ENCODE assay signal across 23 cellular contexts in the genomic region with DNA sequence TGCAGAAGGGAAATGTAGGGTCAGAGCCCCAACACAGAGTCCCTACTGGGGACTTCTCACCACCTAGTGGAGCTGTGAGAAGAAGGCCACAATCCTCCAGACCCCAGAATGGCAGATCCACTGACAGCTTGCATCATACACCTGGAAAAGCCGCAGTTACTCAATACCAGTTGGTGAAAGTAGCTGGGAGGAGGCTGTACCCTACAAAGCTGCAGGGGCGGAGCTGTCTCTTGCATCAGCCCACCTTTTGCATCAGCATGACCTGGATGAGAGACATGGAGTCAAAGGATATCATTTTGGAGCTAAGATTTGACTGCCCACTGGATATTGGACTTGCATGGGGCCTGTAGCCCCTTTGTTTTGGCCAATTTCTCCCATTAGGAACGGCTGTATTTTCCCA.
"Had no signal": no experiment of that assay in that cellular context is flagged by ENCODE, and none has a peak within 500 bp of the region (broad histone marks: within the 10 kb centered on the region; RNA-seq: fewer than 3 reads in every experiment).

No MANE protein-coding gene starts in this region.

- H3K4me3 Mint-ChIP-seq: IgD-negative memory B cell had no signal

- H3K4me3 ChIP-seq: MG63, Peyer's patch, SJCRH30 had no signal

- H3K36me3 ChIP-seq: MG63, Peyer's patch, SJCRH30 had no signal

- H3K27ac ChIP-seq: Peyer's patch, SJCRH30 had no signal

- H3K9me3 ChIP-seq: Peyer's patch had no signal

- H3K4me1 Mint-ChIP-seq: IgD-negative memory B cell had no signal

- DNase-seq: KBM-7, MG63, NCI-H1092, NCI-H1105 treated with DMSO at 0.1 percent for 48 hours, NCI-H1417 treated with DMSO at 0.1 percent for 48 hours, NCI-H146, NCI-H1694 treated with DMSO at 0.1 percent for 48 hours, NCI-H1930, NCI-H2081, NCI-H2107, NCI-H226, NCI-H446, NCI-H510A, NCI-H524 treated with DMSO at 0.1 percent for 48 hours, NCI-H69, NCI-H774, PC-3, Peyer's patch, SHP77 treated with DMSO at 0.1 percent for 48 hours, SJCRH30 had no signal

- H3K27ac Mint-ChIP-seq: IgD-negative memory B cell had no signal

- ATAC-seq: PC-3, Right ventricle myocardium inferior, SK-N-SH treated with all-trans-retinoic acid at 6 μM for 48 hours had no signal

- H3K36me3 Mint-ChIP-seq: IgD-negative memory B cell had no signal

- H3K27me3 Mint-ChIP-seq: IgD-negative memory B cell had no signal

- H3K4me1 ChIP-seq: Peyer's patch had no signal

- H3K27me3 ChIP-seq: MG63, Peyer's patch, SJCRH30 had no signal
